Comparison of ENCODE assay signal across 1 cellular context in genomic region chr5:64767959-64768357, GRCh38.
TF ChIP-seq lines count a peak whose summit lies in the region.

No MANE protein-coding gene starts in this region.

TF ChIP-seq in WTC11, 78 proteins besides CTCF, POLR2A, EP300 and RAD21 (continued from another document):
- TF ChIP-seq ARID4B (CRISPR knock-in tag; IDR thresholded peaks at IDR 0.05; ENCODE audit: borderline replicate concordance), result no peak
- no peak for TF ChIP-seq ZNF219 (CRISPR knock-in tag; IDR thresholded peaks at IDR 0.05; ENCODE audit: borderline replicate concordance)
- no peak for TF ChIP-seq ZNF671 (CRISPR knock-in tag; IDR thresholded peaks at IDR 0.05)
- TF ChIP-seq ZBTB21 (CRISPR knock-in tag; IDR thresholded peaks at IDR 0.05; ENCODE audit: borderline replicate concordance), result no peak
- no peak for TF ChIP-seq CREM (CRISPR knock-in tag; IDR thresholded peaks at IDR 0.05)
- no peak for TF ChIP-seq ZBTB43 (CRISPR knock-in tag; IDR thresholded peaks at IDR 0.05)
